ENCODE assay signal across 8 cellular contexts in genomic region chr21:43718872-43719747, GRCh38. TPM values are rescaled to one million over a fixed set of nuclear protein-coding genes. Genes with fewer than 3 reads are reported as not detected.
DNase-seq lines count a peak whose midpoint lies in the region; ATAC-seq and TF ChIP-seq lines count a peak whose summit lies in the region.

Gene PDXK (plus strand): TSS chr21:43719129. CDS start chr21:43719295, 166 bp downstream.

- no peaks in the 10 kb centered on the region for H3K27me3 ChIP-seq in Peyer's patch

- no peaks in the 10 kb centered on the region for H3K9me3 Mint-ChIP-seq in naive thymus-derived CD8-positive, alpha-beta T cell
- H3K9me3 Mint-ChIP-seq in stimulated activated naive B cell treated with anti-CD40 and anti-IgM and Interleukin-4, amounts not matched to agents 10 μg/mL and 1 μg/mL and 100 μg/mL, for 72 hours = no peaks in the 10 kb centered on the region

- H3K27me3 Mint-ChIP-seq in naive thymus-derived CD8-positive, alpha-beta T cell = no peaks in the 10 kb centered on the region
- no peaks in the 10 kb centered on the region for H3K27me3 Mint-ChIP-seq in stimulated activated naive B cell treated with anti-CD40 and anti-IgM and Interleukin-4, amounts not matched to agents 10 μg/mL and 1 μg/mL and 100 μg/mL, for 72 hours

- H3K4me1 ChIP-seq in Peyer's patch = peaks cover 0 to 26% (median 23%) of the 10 kb centered on the region in 4 donors

- peaks cover 0 to 5% (median 0%) of the 10 kb centered on the region in 3 donors for H3K36me3 Mint-ChIP-seq in naive thymus-derived CD8-positive, alpha-beta T cell
- peaks cover 11 to 31% of the 10 kb centered on the region in 2 donors for H3K36me3 Mint-ChIP-seq in stimulated activated naive B cell treated with anti-CD40 and anti-IgM and Interleukin-4, amounts not matched to agents 10 μg/mL and 1 μg/mL and 100 μg/mL, for 72 hours

- ATAC-seq in GM21367 (IDR thresholded peaks at IDR 0.05; ENCODE audit: unreplicated experiment) = peak; percentile 58
- peak; percentile 80 to 85 for ATAC-seq in naive thymus-derived CD8-positive, alpha-beta T cell
- peak; percentile 70 to 79 for ATAC-seq in stimulated activated naive B cell treated with anti-CD40 and anti-IgM and Interleukin-4, amounts not matched to agents 10 μg/mL and 1 μg/mL and 100 μg/mL, for 72 hours (replicated peaks)

- peak within 1 kb of the TSS; percentile 75 to 99 (median 91) for H3K4me3 ChIP-seq in Peyer's patch

- H3K27ac Mint-ChIP-seq in naive thymus-derived CD8-positive, alpha-beta T cell = peak within 1 kb of the TSS; percentile 58 to 93 (median 79)
- peak within 1 kb of the TSS; percentile 93 for H3K27ac Mint-ChIP-seq in stimulated activated naive B cell treated with anti-CD40 and anti-IgM and Interleukin-4, amounts not matched to agents 10 μg/mL and 1 μg/mL and 100 μg/mL, for 72 hours

- peaks cover 16 to 39% (median 34%) of the 10 kb centered on the region in 4 donors for H3K4me1 Mint-ChIP-seq in naive thymus-derived CD8-positive, alpha-beta T cell
- H3K4me1 Mint-ChIP-seq in stimulated activated naive B cell treated with anti-CD40 and anti-IgM and Interleukin-4, amounts not matched to agents 10 μg/mL and 1 μg/mL and 100 μg/mL, for 72 hours = peaks cover 57 to 77% of the 10 kb centered on the region in 2 donors

- H3K27ac ChIP-seq in Peyer's patch = peak within 1 kb of the TSS; percentile 88 to 99 (median 93)

- peak; percentile 95 for DNase-seq in D341Med (ENCODE audit: low spot score)
- peak in 73 of 76 experiments; percentile 24 to 93 (median 82) for DNase-seq in HUDEP-2 (lab: John Stamatoyannopoulos, UW; ENCODE audit: unreplicated experiment in 76 of 76)
- peak; percentile 85 to 94 (median 94) for DNase-seq in Peyer's patch
- DNase-seq in activated T-helper 1 cell treated with anti-CD3 and anti-CD28 coated beads, Interleukin-2, amount 50 U/mL, for 16 hours (ENCODE audit: low read depth in 1 of 2, low spot score in 1 of 2) = peak; percentile 43 to 64
- peak; percentile 77 for DNase-seq in fibroblast of gingiva (ENCODE audit: low read depth)
- peak; percentile 63 to 84 (median 74) for DNase-seq in naive thymus-derived CD8-positive, alpha-beta T cell
- peak; percentile 86 for DNase-seq in stimulated activated naive B cell treated with anti-CD40 and anti-IgM and Interleukin-4, amounts not matched to agents 10 μg/mL and 1 μg/mL and 100 μg/mL, for 72 hours

- TF ChIP-seq CTCF in Peyer's patch (IDR thresholded peaks at IDR 0.05) = peak in 2 of 6 experiments; percentile 9 to 23

- no peaks in the 10 kb centered on the region for H3K9me3 ChIP-seq in Peyer's patch

- H3K4me3 Mint-ChIP-seq in naive thymus-derived CD8-positive, alpha-beta T cell = peak within 1 kb of the TSS; percentile 79 to 90 (median 84)
- peak within 1 kb of the TSS; percentile 91 for H3K4me3 Mint-ChIP-seq in stimulated activated naive B cell treated with anti-CD40 and anti-IgM and Interleukin-4, amounts not matched to agents 10 μg/mL and 1 μg/mL and 100 μg/mL, for 72 hours

- peak; percentile 80 to 88 for TF ChIP-seq POLR2A in Peyer's patch (IDR thresholded peaks at IDR 0.05)

- POLR2A ChIA-PET in naive thymus-derived CD8-positive, alpha-beta T cell (lab: Charles Lee) = interaction anchor here (0.6 to 2.3 kb wide), 5 partner anchors 9 to 59 kb away, joined by 3 to 15 read pairs (median 4); no protein-coding TSS in a partner anchor

- H3K36me3 ChIP-seq in Peyer's patch = peaks cover 0 to 5% (median 0%) of the 10 kb centered on the region in 3 donors

RNA-seq across cellular contexts. Expression of gene PDXK, which starts in this region (rescaled TPM):
- 100 to 1,000 TPM in 3 of 4 donors, 10 to 100 TPM in 1; 83.3 to 206 (median 152) TPM for total RNA-seq in Peyer's patch
- 10 to 100 TPM; 56.3 to 60.6 TPM for total RNA-seq in naive thymus-derived CD8-positive, alpha-beta T cell
- polyA plus RNA-seq in naive thymus-derived CD8-positive, alpha-beta T cell = 10 to 100 TPM; 27.1 to 36.0 (median 29.6) TPM

Comparison
In these comparisons a context has a peak if more than half of its experiments do, and no peak if none do; other contexts are left out.
1. Peak in every context shown above with its lines: DNase-seq, ATAC-seq, H3K4me3 ChIP-seq and H3K27ac ChIP-seq.